19 cellular contexts compared by ENCODE assay signal in genomic region chr12:64655141-64655540, GRCh38. TPM values are rescaled to one million over a fixed set of nuclear protein-coding genes. Genes with fewer than 3 reads are reported as not detected.
A peak's percentile ranks its signal among the peaks of the same experiment; 100 is the strongest.
DNase-seq lines count a peak whose midpoint lies in the region; ATAC-seq and TF ChIP-seq lines count a peak whose summit lies in the region.
"Had no signal": no experiment of that assay in that cellular context is flagged by ENCODE, and none has a peak within 500 bp of the region (broad histone marks: within the 10 kb centered on the region; RNA-seq: fewer than 3 reads in every experiment).

No MANE protein-coding gene starts in this region.

- H3K9me3 Mint-ChIP-seq in activated CD8-positive, alpha-beta T cell treated with anti-CD3 and anti-CD28 coated beads for 36 hours = no peaks in the 10 kb centered on the region
- no peaks in the 10 kb centered on the region for H3K9me3 Mint-ChIP-seq in activated CD8-positive, alpha-beta T cell treated with anti-CD3 and anti-CD28 coated beads, Interleukin-2, amount 10 ng/mL, durations not matched to agents 7 days and 5 days (ENCODE audit: insufficient read depth)
- H3K9me3 Mint-ChIP-seq: nephron had no signal

- no peak for TF ChIP-seq CTCF in activated CD8-positive, alpha-beta T cell treated with anti-CD3 and anti-CD28 coated beads for 36 hours (IDR thresholded peaks at IDR 0.05)
- TF ChIP-seq CTCF in PC-9 (conservative IDR thresholded peaks at IDR 0.05) (no peak), esophagus muscularis mucosa (IDR thresholded peaks at IDR 0.05) (no peak), stomach (IDR thresholded peaks at IDR 0.05) (no peak)

- CTCF ChIA-PET in activated CD8-positive, alpha-beta T cell treated with anti-CD3 and anti-CD28 coated beads for 36 hours (lab: Charles Lee) = interaction anchor here (1.1 kb wide), 1 partner anchor 15 kb away, joined by 3 read pairs; no protein-coding TSS in a partner anchor
- CTCF ChIA-PET in activated CD8-positive, alpha-beta T cell treated with anti-CD3 and anti-CD28 coated beads, Interleukin-2, amount 10 ng/mL, durations not matched to agents 7 days and 5 days (lab: Charles Lee) = interaction anchor here (0.8 to 1.8 kb wide), 2 partner anchors 15 to 43 kb away, joined by 3 to 4 read pairs; no protein-coding TSS in a partner anchor
- CTCF ChIA-PET in PC-9 (lab: Charles Lee) = no interaction called here

- H3F3A ChIP-seq in PC-9 (ENCODE audit: insufficient read depth, low read depth) = 0 out of 2 replicates have a peak, but pooled peaks cover 4% of the 10 kb centered on the region

- DNase-seq in activated CD8-positive, alpha-beta T cell treated with anti-CD3 and anti-CD28 coated beads for 36 hours = no peak
- no peak for DNase-seq in activated CD8-positive, alpha-beta T cell treated with anti-CD3 and anti-CD28 coated beads, Interleukin-2, amount 10 ng/mL, durations not matched to agents 7 days and 5 days
- DNase-seq in PC-9 = no peak
- no peak for DNase-seq in esophagus muscularis mucosa (ENCODE audit: extremely low spot score)
- no peak for DNase-seq in stomach
- no peak for DNase-seq in effector CD8-positive, alpha-beta T cell (lab: John Stamatoyannopoulos, UW)
- no peak for DNase-seq in hippocampal formation (lab: John Stamatoyannopoulos, UW)
- DNase-seq: activated CD8-positive, alpha-beta memory T cell treated with anti-CD3 and anti-CD28 coated beads for 24 hours; activated effector memory CD4-positive, alpha-beta T cell treated with Interleukin-2 at 50 U/mL for 16 hours; DMS79; hypothalamus; NCI-H2029 treated with DMSO at 0.1 percent for 48 hours; NK-92 treated with Interleukin-12 subunit alpha and Interleukin-12 subunit beta, amount 100 ng/mL, for 24 hours; psoas muscle; stimulated activated CD4-positive, alpha-beta T cell treated with anti-CD3 and anti-CD28 coated beads, Interleukin-4, amount 100 ng/mL, for 4 hours; SW 1271 had no signal

- intact Hi-C loops in activated CD8-positive, alpha-beta T cell treated with anti-CD3 and anti-CD28 coated beads for 36 hours (cut with micrococcal nuclease) = no loop called here
- intact Hi-C loops in PC-9 (cut with micrococcal nuclease; ENCODE audit: unreplicated experiment) (no loop called here), esophagus muscularis mucosa (cut with DNase I) (no loop called here), stomach (cut with DNase I; ENCODE audit: low total_unique reads) (no loop called here)

- WGBS in esophagus muscularis mucosa = 80% methylated on average over 3 of the region's 3 CpGs
- WGBS in stomach, 5 donors = 28 to 57% (median 40%) methylated on average over 3 of the region's 3 CpGs

- TF ChIP-seq EP300 in esophagus muscularis mucosa (IDR thresholded peaks at IDR 0.05) = no peak
- TF ChIP-seq EP300 in stomach (IDR thresholded peaks at IDR 0.05) = no peak

- H2AFZ ChIP-seq in PC-9 = no peak overlapping the region

- POLR2A ChIA-PET in activated CD8-positive, alpha-beta T cell treated with anti-CD3 and anti-CD28 coated beads for 36 hours (lab: Charles Lee) = no interaction called here
- POLR2A ChIA-PET in activated CD8-positive, alpha-beta T cell treated with anti-CD3 and anti-CD28 coated beads, Interleukin-2, amount 10 ng/mL, durations not matched to agents 7 days and 5 days (lab: Charles Lee) = no interaction called here
- POLR2A ChIA-PET in PC-9 (lab: Charles Lee; ENCODE audit: unreplicated experiment) = no interaction called here

- H3K9me3 ChIP-seq in PC-9 (ENCODE audit: insufficient read depth, low read depth) = no peaks in the 10 kb centered on the region
- H3K9me3 ChIP-seq in esophagus muscularis mucosa = no peaks in the 10 kb centered on the region
- no peaks in the 10 kb centered on the region for H3K9me3 ChIP-seq in stomach
- H3K9me3 ChIP-seq: psoas muscle had no signal

- peaks cover 24% of the 10 kb centered on the region for H3K36me3 Mint-ChIP-seq in activated CD8-positive, alpha-beta T cell treated with anti-CD3 and anti-CD28 coated beads for 36 hours (ENCODE audit: low read depth)
- peaks cover 31% of the 10 kb centered on the region for H3K36me3 Mint-ChIP-seq in activated CD8-positive, alpha-beta T cell treated with anti-CD3 and anti-CD28 coated beads, Interleukin-2, amount 10 ng/mL, durations not matched to agents 7 days and 5 days (ENCODE audit: low read depth)

- no peaks in the 10 kb centered on the region for H4K20me1 ChIP-seq in PC-9 (ENCODE audit: insufficient read depth)

- H3K27ac Mint-ChIP-seq in activated CD8-positive, alpha-beta T cell treated with anti-CD3 and anti-CD28 coated beads for 36 hours = peak overlapping the region; percentile 81
- H3K27ac Mint-ChIP-seq in activated CD8-positive, alpha-beta T cell treated with anti-CD3 and anti-CD28 coated beads, Interleukin-2, amount 10 ng/mL, durations not matched to agents 7 days and 5 days = no peak overlapping the region
- H3K27ac Mint-ChIP-seq: nephron had no signal

- peaks cover 77% of the 10 kb centered on the region for H3K4me1 Mint-ChIP-seq in activated CD8-positive, alpha-beta T cell treated with anti-CD3 and anti-CD28 coated beads for 36 hours (ENCODE audit: low read depth)
- peaks cover 51% of the 10 kb centered on the region for H3K4me1 Mint-ChIP-seq in activated CD8-positive, alpha-beta T cell treated with anti-CD3 and anti-CD28 coated beads, Interleukin-2, amount 10 ng/mL, durations not matched to agents 7 days and 5 days (ENCODE audit: low read depth)

- no peak overlapping the region for H3K4me3 Mint-ChIP-seq in activated CD8-positive, alpha-beta T cell treated with anti-CD3 and anti-CD28 coated beads for 36 hours
- H3K4me3 Mint-ChIP-seq in activated CD8-positive, alpha-beta T cell treated with anti-CD3 and anti-CD28 coated beads, Interleukin-2, amount 10 ng/mL, durations not matched to agents 7 days and 5 days = no peak overlapping the region
- H3K4me3 Mint-ChIP-seq: nephron had no signal

- no peaks in the 10 kb centered on the region for H3K27me3 ChIP-seq in PC-9 (ENCODE audit: insufficient read depth, low read depth)
- H3K27me3 ChIP-seq in esophagus muscularis mucosa = no peaks in the 10 kb centered on the region
- no peaks in the 10 kb centered on the region for H3K27me3 ChIP-seq in stomach

- H3K36me3 ChIP-seq in PC-9 (ENCODE audit: low read depth) (no peaks in the 10 kb centered on the region), esophagus muscularis mucosa (no peaks in the 10 kb centered on the region), stomach (no peaks in the 10 kb centered on the region)

- no peaks in the 10 kb centered on the region for H3K9me2 ChIP-seq in PC-9 (ENCODE audit: insufficient read depth)

- ATAC-seq in activated CD8-positive, alpha-beta T cell treated with anti-CD3 and anti-CD28 coated beads for 36 hours = no peak
- ATAC-seq in activated CD8-positive, alpha-beta T cell treated with anti-CD3 and anti-CD28 coated beads, Interleukin-2, amount 10 ng/mL, durations not matched to agents 7 days and 5 days = no peak
- no peak for ATAC-seq in GM19467 (IDR thresholded peaks at IDR 0.05; ENCODE audit: unreplicated experiment)
- ATAC-seq: psoas muscle had no signal

- H3K79me2 ChIP-seq in PC-9 (ENCODE audit: low read depth) = peaks cover 65% of the 10 kb centered on the region

- H3K4me2 ChIP-seq in PC-9 = no peak overlapping the region
- H3K4me2 ChIP-seq: smooth muscle cell had no signal

- no peaks in the 10 kb centered on the region for H3K27me3 Mint-ChIP-seq in activated CD8-positive, alpha-beta T cell treated with anti-CD3 and anti-CD28 coated beads for 36 hours
- no peaks in the 10 kb centered on the region for H3K27me3 Mint-ChIP-seq in activated CD8-positive, alpha-beta T cell treated with anti-CD3 and anti-CD28 coated beads, Interleukin-2, amount 10 ng/mL, durations not matched to agents 7 days and 5 days (ENCODE audit: low read depth)

- no peak overlapping the region for H3K4me3 ChIP-seq in PC-9
- H3K4me3 ChIP-seq in esophagus muscularis mucosa = no peak overlapping the region
- no peak overlapping the region for H3K4me3 ChIP-seq in stomach
- H3K4me3 ChIP-seq: psoas muscle, smooth muscle cell had no signal

- H3K27ac ChIP-seq in PC-9 (peak overlapping the region; percentile 42; the same call in 1 of the 2 replicates), esophagus muscularis mucosa (replicated peaks in 1 of 4) (peak overlapping the region; percentile 49 to 78 (median 66)), stomach (peak overlapping the region in 4 of 5 donors; percentile 21 to 76 (median 32))
- H3K27ac ChIP-seq: psoas muscle had no signal

- BruUV-seq in PC-9 (replicated peaks; lab: Mats Ljungman, UMichigan) = no TSS peak

- peaks cover 25% of the 10 kb centered on the region for H3K4me1 ChIP-seq in PC-9 (replicated peaks; ENCODE audit: insufficient read depth)
- H3K4me1 ChIP-seq in esophagus muscularis mucosa = peaks cover 42 to 91% (median 74%) of the 10 kb centered on the region in 4 donors
- peaks cover 37 to 99% (median 76%) of the 10 kb centered on the region in 4 donors for H3K4me1 ChIP-seq in stomach

- TF ChIP-seq POLR2A in esophagus muscularis mucosa (IDR thresholded peaks at IDR 0.05; ENCODE audit: low read depth) (no peak), stomach (IDR thresholded peaks at IDR 0.05) (no peak)

RNA-seq across cellular contexts. Expression of gene RASSF3, which starts 44.8 kb away (rescaled TPM):
- total RNA-seq in activated CD8-positive, alpha-beta T cell treated with anti-CD3 and anti-CD28 coated beads for 36 hours = 10 to 100 TPM; 40.4 to 41.6 TPM
- 10 to 100 TPM; 61.7 to 63.7 TPM for total RNA-seq in activated CD8-positive, alpha-beta T cell treated with anti-CD3 and anti-CD28 coated beads, Interleukin-2, amount 10 ng/mL, durations not matched to agents 7 days and 5 days
- 32.4 and 38.9 TPM in 2 replicates for total RNA-seq in PC-9 (2021)
- total RNA-seq in esophagus muscularis mucosa = 100 to 1,000 TPM; 124 to 299 (median 229) TPM
- total RNA-seq in stomach = 100 to 1,000 TPM in 1 of 5 donors, 10 to 100 TPM in 4; 34.4 to 109 (median 61.0) TPM
- 10 to 100 TPM; 29.3 to 68.2 (median 48.6) TPM for polyA plus RNA-seq in stomach
